Comparison of ENCODE assay signal across 1 cellular context in genomic region chr16:48385272-48385953, GRCh38.
TF ChIP-seq lines count a peak whose summit lies in the region.

SIAH1 (minus strand) TSS chr16:48385413; CDS start chr16:48362428, 22,985 bp downstream.

TF ChIP-seq in HepG2, 621 proteins besides CTCF, POLR2A, EP300 and RAD21 (continued from another document and continues in another):
- TF ChIP-seq, protein P1, sequence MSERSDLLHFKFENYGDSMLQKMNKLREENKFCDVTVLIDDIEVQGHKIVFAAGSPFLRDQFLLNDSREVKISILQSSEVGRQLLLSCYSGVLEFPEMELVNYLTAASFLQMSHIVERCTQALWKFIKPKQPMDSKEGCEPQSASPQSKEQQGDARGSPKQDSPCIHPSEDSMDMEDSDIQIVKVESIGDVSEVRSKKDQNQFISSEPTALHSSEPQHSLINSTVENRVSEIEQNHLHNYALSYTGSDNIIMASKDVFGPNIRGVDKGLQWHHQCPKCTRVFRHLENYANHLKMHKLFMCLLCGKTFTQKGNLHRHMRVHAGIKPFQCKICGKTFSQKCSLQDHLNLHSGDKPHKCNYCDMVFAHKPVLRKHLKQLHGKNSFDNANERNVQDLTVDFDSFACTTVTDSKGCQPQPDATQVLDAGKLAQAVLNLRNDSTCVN (CRISPR knock-in tag; IDR thresholded peaks at IDR 0.05; ENCODE audit: borderline replicate concordance): 0 out of 2 replicates have a peak, but pooled peaks have one; percentile 17
- TF ChIP-seq SKIL (CRISPR knock-in tag; IDR thresholded peaks at IDR 0.05; ENCODE audit: borderline replicate concordance) (no peak), ARNT (IDR thresholded peaks at IDR 0.05) (no peak), FOSL2 (CRISPR knock-in tag; IDR thresholded peaks at IDR 0.05) (no peak), KLF9 (CRISPR knock-in tag; IDR thresholded peaks at IDR 0.05; ENCODE audit: low read depth) (0 out of 2 replicates have a peak, but pooled peaks have one; percentile 66), ZNF224 (CRISPR knock-in tag; IDR thresholded peaks at IDR 0.05) (0 out of 2 replicates have a peak, but pooled peaks have one; percentile 67), MAF1 (CRISPR knock-in tag; IDR thresholded peaks at IDR 0.05; ENCODE audit: borderline replicate concordance) (no peak), ZNF558 (CRISPR knock-in tag; IDR thresholded peaks at IDR 0.05; ENCODE audit: borderline replicate concordance) (peak; percentile 80; the same call in 1 of the 2 replicates), HDAC1 (CRISPR knock-in tag; IDR thresholded peaks at IDR 0.05) (peak; percentile 74), NR2F6 (IDR thresholded peaks at IDR 0.05) (no peak), NR2F6 (CRISPR knock-in tag; IDR thresholded peaks at IDR 0.05) (no peak), ZNF567 (CRISPR knock-in tag; IDR thresholded peaks at IDR 0.05; ENCODE audit: borderline replicate concordance) (no peak), RELA (CRISPR knock-in tag; IDR thresholded peaks at IDR 0.05) (0 out of 2 replicates have a peak, but pooled peaks have one; percentile 2), ZZZ3 (CRISPR knock-in tag; IDR thresholded peaks at IDR 0.05; ENCODE audit: borderline replicate concordance) (peak; percentile 41; the same call in 1 of the 2 replicates), AHDC1 (CRISPR knock-in tag; IDR thresholded peaks at IDR 0.05; ENCODE audit: borderline replicate concordance) (no peak), POLR2AphosphoS2 (IDR thresholded peaks at IDR 0.05; ENCODE audit: low read depth, low read length) (no peak), ZNF550 (CRISPR knock-in tag; IDR thresholded peaks at IDR 0.05; ENCODE audit: borderline replicate concordance) (no peak), ZBTB2 (CRISPR knock-in tag; IDR thresholded peaks at IDR 0.05; ENCODE audit: low read depth) (peak; percentile 77), ZNF557 (CRISPR knock-in tag; IDR thresholded peaks at IDR 0.05) (no peak), TBP (CRISPR knock-in tag; IDR thresholded peaks at IDR 0.05) (no peak), AHR (CRISPR knock-in tag; IDR thresholded peaks at IDR 0.05) (0 out of 2 replicates have a peak, but pooled peaks have one; percentile 66), PCBP2 (optimal IDR thresholded peaks at IDR 0.05; ENCODE audit: low read depth, low read length, poor library complexity, severe bottlenecking) (no peak), TRIM24 (CRISPR knock-in tag; IDR thresholded peaks at IDR 0.05) (no peak), ZNF350 (CRISPR knock-in tag; IDR thresholded peaks at IDR 0.05; ENCODE audit: borderline replicate concordance, low read depth) (no peak; the same call in 1 of the 2 replicates), ZNF569 (CRISPR knock-in tag; IDR thresholded peaks at IDR 0.05; ENCODE audit: borderline replicate concordance) (no peak), JARID2 (CRISPR knock-in tag; IDR thresholded peaks at IDR 0.05; ENCODE audit: insufficient replicate concordance) (no peak), STAT5B (CRISPR knock-in tag; IDR thresholded peaks at IDR 0.05) (0 out of 2 replicates have a peak, but pooled peaks have one; percentile 13), ZNF720 (CRISPR knock-in tag; IDR thresholded peaks at IDR 0.05) (no peak), ZNF362 (CRISPR knock-in tag; IDR thresholded peaks at IDR 0.05; ENCODE audit: borderline replicate concordance) (no peak), ZNF891 (CRISPR knock-in tag; IDR thresholded peaks at IDR 0.05) (peak; percentile 70; the same call in 1 of the 2 replicates), ZNF614 (CRISPR knock-in tag; IDR thresholded peaks at IDR 0.05; ENCODE audit: borderline replicate concordance) (0 out of 2 replicates have a peak, but pooled peaks have one; percentile 21)
- TF ChIP-seq, protein P2, sequence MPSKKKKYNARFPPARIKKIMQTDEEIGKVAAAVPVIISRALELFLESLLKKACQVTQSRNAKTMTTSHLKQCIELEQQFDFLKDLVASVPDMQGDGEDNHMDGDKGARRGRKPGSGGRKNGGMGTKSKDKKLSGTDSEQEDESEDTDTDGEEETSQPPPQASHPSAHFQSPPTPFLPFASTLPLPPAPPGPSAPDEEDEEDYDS (CRISPR knock-in tag; IDR thresholded peaks at IDR 0.05): no peak
- TF ChIP-seq, protein P3, sequence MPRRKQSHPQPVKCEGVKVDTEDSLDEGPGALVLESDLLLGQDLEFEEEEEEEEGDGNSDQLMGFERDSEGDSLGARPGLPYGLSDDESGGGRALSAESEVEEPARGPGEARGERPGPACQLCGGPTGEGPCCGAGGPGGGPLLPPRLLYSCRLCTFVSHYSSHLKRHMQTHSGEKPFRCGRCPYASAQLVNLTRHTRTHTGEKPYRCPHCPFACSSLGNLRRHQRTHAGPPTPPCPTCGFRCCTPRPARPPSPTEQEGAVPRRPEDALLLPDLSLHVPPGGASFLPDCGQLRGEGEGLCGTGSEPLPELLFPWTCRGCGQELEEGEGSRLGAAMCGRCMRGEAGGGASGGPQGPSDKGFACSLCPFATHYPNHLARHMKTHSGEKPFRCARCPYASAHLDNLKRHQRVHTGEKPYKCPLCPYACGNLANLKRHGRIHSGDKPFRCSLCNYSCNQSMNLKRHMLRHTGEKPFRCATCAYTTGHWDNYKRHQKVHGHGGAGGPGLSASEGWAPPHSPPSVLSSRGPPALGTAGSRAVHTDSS (CRISPR knock-in tag; conservative IDR thresholded peaks at IDR 0.05): 0 out of 2 replicates have a peak, but pooled peaks have one; percentile 22
- TF ChIP-seq, protein P4, sequence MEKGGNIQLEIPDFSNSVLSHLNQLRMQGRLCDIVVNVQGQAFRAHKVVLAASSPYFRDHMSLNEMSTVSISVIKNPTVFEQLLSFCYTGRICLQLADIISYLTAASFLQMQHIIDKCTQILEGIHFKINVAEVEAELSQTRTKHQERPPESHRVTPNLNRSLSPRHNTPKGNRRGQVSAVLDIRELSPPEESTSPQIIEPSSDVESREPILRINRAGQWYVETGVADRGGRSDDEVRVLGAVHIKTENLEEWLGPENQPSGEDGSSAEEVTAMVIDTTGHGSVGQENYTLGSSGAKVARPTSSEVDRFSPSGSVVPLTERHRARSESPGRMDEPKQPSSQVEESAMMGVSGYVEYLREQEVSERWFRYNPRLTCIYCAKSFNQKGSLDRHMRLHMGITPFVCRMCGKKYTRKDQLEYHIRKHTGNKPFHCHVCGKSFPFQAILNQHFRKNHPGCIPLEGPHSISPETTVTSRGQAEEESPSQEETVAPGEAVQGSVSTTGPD (CRISPR knock-in tag; IDR thresholded peaks at IDR 0.05): no peak
- TF ChIP-seq, protein P5, sequence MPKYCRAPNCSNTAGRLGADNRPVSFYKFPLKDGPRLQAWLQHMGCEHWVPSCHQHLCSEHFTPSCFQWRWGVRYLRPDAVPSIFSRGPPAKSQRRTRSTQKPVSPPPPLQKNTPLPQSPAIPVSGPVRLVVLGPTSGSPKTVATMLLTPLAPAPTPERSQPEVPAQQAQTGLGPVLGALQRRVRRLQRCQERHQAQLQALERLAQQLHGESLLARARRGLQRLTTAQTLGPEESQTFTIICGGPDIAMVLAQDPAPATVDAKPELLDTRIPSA (CRISPR knock-in tag; IDR thresholded peaks at IDR 0.05; ENCODE audit: borderline replicate concordance): peak; percentile 86; the same call in 1 of the 2 replicates
- TF ChIP-seq, protein P6, sequence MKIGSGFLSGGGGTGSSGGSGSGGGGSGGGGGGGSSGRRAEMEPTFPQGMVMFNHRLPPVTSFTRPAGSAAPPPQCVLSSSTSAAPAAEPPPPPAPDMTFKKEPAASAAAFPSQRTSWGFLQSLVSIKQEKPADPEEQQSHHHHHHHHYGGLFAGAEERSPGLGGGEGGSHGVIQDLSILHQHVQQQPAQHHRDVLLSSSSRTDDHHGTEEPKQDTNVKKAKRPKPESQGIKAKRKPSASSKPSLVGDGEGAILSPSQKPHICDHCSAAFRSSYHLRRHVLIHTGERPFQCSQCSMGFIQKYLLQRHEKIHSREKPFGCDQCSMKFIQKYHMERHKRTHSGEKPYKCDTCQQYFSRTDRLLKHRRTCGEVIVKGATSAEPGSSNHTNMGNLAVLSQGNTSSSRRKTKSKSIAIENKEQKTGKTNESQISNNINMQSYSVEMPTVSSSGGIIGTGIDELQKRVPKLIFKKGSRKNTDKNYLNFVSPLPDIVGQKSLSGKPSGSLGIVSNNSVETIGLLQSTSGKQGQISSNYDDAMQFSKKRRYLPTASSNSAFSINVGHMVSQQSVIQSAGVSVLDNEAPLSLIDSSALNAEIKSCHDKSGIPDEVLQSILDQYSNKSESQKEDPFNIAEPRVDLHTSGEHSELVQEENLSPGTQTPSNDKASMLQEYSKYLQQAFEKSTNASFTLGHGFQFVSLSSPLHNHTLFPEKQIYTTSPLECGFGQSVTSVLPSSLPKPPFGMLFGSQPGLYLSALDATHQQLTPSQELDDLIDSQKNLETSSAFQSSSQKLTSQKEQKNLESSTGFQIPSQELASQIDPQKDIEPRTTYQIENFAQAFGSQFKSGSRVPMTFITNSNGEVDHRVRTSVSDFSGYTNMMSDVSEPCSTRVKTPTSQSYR (CRISPR knock-in tag; IDR thresholded peaks at IDR 0.05; ENCODE audit: borderline replicate concordance): 0 out of 2 replicates have a peak, but pooled peaks have one; percentile 9
